ENCODE assay signal across 8 cellular contexts in the genomic region with DNA sequence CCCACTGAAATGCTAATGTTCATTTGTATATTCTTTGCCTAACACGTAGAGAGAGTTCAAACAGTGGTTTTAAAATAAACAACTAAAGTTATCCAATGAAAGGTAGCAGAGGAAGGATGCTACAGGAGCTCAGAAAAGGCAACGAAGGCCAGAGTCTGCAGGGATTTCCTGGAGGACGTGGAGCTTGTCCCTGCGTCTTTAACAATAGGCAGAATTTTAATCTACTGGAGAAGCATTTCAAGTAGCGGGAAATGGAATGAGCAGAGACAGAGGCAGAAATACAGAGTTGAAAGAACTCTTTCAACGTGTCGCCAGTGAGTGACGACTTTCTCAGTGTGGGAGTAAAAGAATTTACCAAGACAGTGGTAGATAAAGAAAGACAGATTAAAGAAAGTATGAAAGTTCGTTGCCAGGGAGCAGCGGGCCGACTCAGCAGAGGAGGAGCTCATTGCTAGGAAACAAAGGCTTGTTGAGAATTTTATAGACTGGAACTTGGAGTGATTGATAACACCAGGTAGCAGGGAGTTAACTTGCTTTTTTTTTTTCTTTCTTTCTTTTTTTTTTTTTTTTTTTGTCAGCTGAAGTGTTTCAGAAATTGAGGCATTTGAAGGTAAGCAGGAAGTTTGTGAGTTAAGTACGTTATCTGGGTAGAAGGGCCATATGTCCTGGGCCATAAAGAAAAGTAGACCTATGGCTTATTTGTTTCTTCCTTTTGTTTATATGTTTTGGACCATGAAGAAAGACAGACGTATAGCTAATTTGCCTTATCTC. TPM values are rescaled to one million over a fixed set of nuclear protein-coding genes. Genes with fewer than 3 reads are reported as not detected.
DNase-seq lines count a peak whose midpoint lies in the region; FAIRE-seq and TF ChIP-seq lines count a peak whose summit lies in the region.

No MANE protein-coding gene starts in this region.

- peak overlapping the region; percentile 100 for H3K4me3 Mint-ChIP-seq in mesothelial cell of epicardium

- H3K9me3 ChIP-seq in HEK293 (ENCODE audit: control insufficient read depth, insufficient read depth, low read depth, low read length), result no peaks in the 10 kb centered on the region

- TF ChIP-seq CTCF in GM12875 (IDR thresholded peaks at IDR 0.05; ENCODE audit: borderline replicate concordance, insufficient read depth, low read depth, low read length) (no peak), HEK293 (tag by site-specific recombination; IDR thresholded peaks at IDR 0.05) (no peak), mesothelial cell of epicardium (IDR thresholded peaks at IDR 0.05; ENCODE audit: unreplicated experiment) (no peak)

- peak; percentile 63 for FAIRE-seq in endometrium (lab: Jason Lieb, UNC)

- peaks cover 31% of the 10 kb centered on the region for H3K4me1 Mint-ChIP-seq in mesothelial cell of epicardium

- POLR2A ChIA-PET in HEK293 (lab: Yijun Ruan, JAX), result interaction anchor here (0.7 to 1.0 kb wide), 2 partner anchors 11 to 478 kb away, joined by 5 to 6 read pairs; no protein-coding TSS in a partner anchor

- peak overlapping the region; percentile 58 for H3K27ac ChIP-seq in HEK293 (ENCODE audit: extremely low read depth, low read depth, low read length)

- H3K36me3 Mint-ChIP-seq in mesothelial cell of epicardium, result no peaks in the 10 kb centered on the region

- no peaks in the 10 kb centered on the region for H3K9me3 Mint-ChIP-seq in mesothelial cell of epicardium

- peak; percentile 31 for DNase-seq in MV-4-11 (lab: John Stamatoyannopoulos, UW)
- DNase-seq in activated CD4-positive, alpha-beta T cell treated with anti-CD3 and anti-CD28 coated beads, Interleukin-2, amount 50 U/mL, for 1 hour, result peak; percentile 10
- peak in 1 of 2 experiments; percentile 55 for DNase-seq in mesothelial cell of epicardium (ENCODE audit: low spot score in 2 of 2, unreplicated experiment in 2 of 2)
- peak; percentile 20 for DNase-seq in stromal cell of bone marrow (ENCODE audit: low read depth)
- DNase-seq in effector CD8-positive, alpha-beta T cell (lab: John Stamatoyannopoulos, UW), result no peak

- CTCF ChIA-PET in HEK293 (lab: Yijun Ruan, JAX), result interaction anchor here (0.5 to 3.2 kb wide), 3 partner anchors 9 to 15 kb away, joined by 4 to 18 read pairs (median 4); no protein-coding TSS in a partner anchor

- H3K27ac Mint-ChIP-seq in mesothelial cell of epicardium, result peak overlapping the region; percentile 99

- peaks cover 5% of the 10 kb centered on the region for H3K27me3 Mint-ChIP-seq in mesothelial cell of epicardium (ENCODE audit: low read depth)

- H3K4me1 ChIP-seq in HEK293 (ENCODE audit: control insufficient read depth, insufficient read depth, low read length), result no peaks in the 10 kb centered on the region

- H3K4me3 ChIP-seq in GM12875 (ENCODE audit: low read depth, low read length), result peak overlapping the region; percentile 81
- peak overlapping the region; percentile 99 for H3K4me3 ChIP-seq in HEK293 (ENCODE audit: low read depth, low read length)

- H3K36me3 ChIP-seq in HEK293 (ENCODE audit: control insufficient read depth in 2 of 2, insufficient read depth in 1 of 2, low read length in 2 of 2), result no peaks in the 10 kb centered on the region

TF ChIP-seq in HEK293, 187 proteins besides CTCF, POLR2A, EP300 and RAD21:
- TF ChIP-seq PRDM1 (tag by site-specific recombination; IDR thresholded peaks at IDR 0.05), result peak; percentile 50; the same call in 1 of the 2 replicates
- TF ChIP-seq ZNF530 (tag by site-specific recombination; IDR thresholded peaks at IDR 0.05; ENCODE audit: low read depth), result no peak
- TF ChIP-seq ZNF394 (tag by site-specific recombination; IDR thresholded peaks at IDR 0.05; ENCODE audit: borderline replicate concordance), result peak; percentile 74; the same call in 1 of the 2 replicates
- 0 out of 2 replicates have a peak, but pooled peaks have one; percentile 8 for TF ChIP-seq ZNF561 (tag by site-specific recombination; IDR thresholded peaks at IDR 0.05; ENCODE audit: borderline replicate concordance)
- TF ChIP-seq SETDB1 (IDR thresholded peaks at IDR 0.05; ENCODE audit: insufficient read length, low read length), result no peak
- TF ChIP-seq OSR2 (tag by site-specific recombination; IDR thresholded peaks at IDR 0.05), result peak; percentile 46; the same call in 1 of the 2 replicates
- TF ChIP-seq WT1 (tag by site-specific recombination; IDR thresholded peaks at IDR 0.05), result peak; percentile 50; the same call in 1 of the 2 replicates
- TF ChIP-seq ZNF362 (tag by site-specific recombination; IDR thresholded peaks at IDR 0.05), result peak; percentile 37; the same call in 1 of the 2 replicates
- TF ChIP-seq ZBTB17 (tag by site-specific recombination; IDR thresholded peaks at IDR 0.05), result peak; percentile 82

RNA-seq across cellular contexts. Expression of gene NBAS, which starts 0.6 kb away (rescaled TPM):
- 50.0 to 55.2 TPM (median 52.9 TPM) in 3 replicates for total RNA-seq in mesothelial cell of epicardium

RNA-seq across cellular contexts. Expression of gene DDX1, which starts 29.9 kb away (rescaled TPM):
- total RNA-seq in mesothelial cell of epicardium, result 87.3 to 88.9 TPM (median 88.6 TPM) in 3 replicates
